12 cellular contexts compared by ENCODE assay signal in genomic region chr13:48545608-48546007, GRCh38. TPM values are rescaled to one million over a fixed set of nuclear protein-coding genes. Genes with fewer than 3 reads are reported as not detected.
A peak's percentile ranks its signal among the peaks of the same experiment; 100 is the strongest.
DNase-seq lines count a peak whose midpoint lies in the region; ATAC-seq and TF ChIP-seq lines count a peak whose summit lies in the region.
"Had no signal": no experiment of that assay in that cellular context is flagged by ENCODE, and none has a peak within 500 bp of the region (broad histone marks: within the 10 kb centered on the region; RNA-seq: fewer than 3 reads in every experiment).

No MANE protein-coding gene starts in this region.

- H3K27ac ChIP-seq in BLaER1, result no peak overlapping the region
- H3K27ac ChIP-seq in Karpas-422 (ENCODE audit: low read length), result no peak overlapping the region
- no peak overlapping the region for H3K27ac ChIP-seq in liver (ENCODE audit: low read depth in 1 of 2, low read length in 2 of 2)
- peak overlapping the region; percentile 15 for H3K27ac ChIP-seq in subcutaneous abdominal adipose tissue (ENCODE audit: low read depth, low read length)
- no peak overlapping the region for H3K27ac ChIP-seq in mesenchymal stem cell (ENCODE audit: low read length, poor library complexity, severe bottlenecking)
- H3K27ac ChIP-seq: C4-2B, GM23248, HL-60 had no signal

- no peak overlapping the region for H2BK12ac ChIP-seq in mesenchymal stem cell (ENCODE audit: low read length in 2 of 2)

- H3K9me3 ChIP-seq in BLaER1, result peaks cover 19% of the 10 kb centered on the region
- H3K9me3 ChIP-seq in Karpas-422 (ENCODE audit: low read length), result no peaks in the 10 kb centered on the region
- H3K9me3 ChIP-seq in liver (ENCODE audit: control insufficient read depth in 4 of 4, low read length in 3 of 4), result peaks cover 0 to 2% (median 0%) of the 10 kb centered on the region in 4 donors
- peaks cover 0 to 1% (median 0%) of the 10 kb centered on the region in 5 donors for H3K9me3 ChIP-seq in subcutaneous abdominal adipose tissue (ENCODE audit: control insufficient read depth in 5 of 5, low read length in 5 of 5)
- no peaks in the 10 kb centered on the region for H3K9me3 ChIP-seq in mesenchymal stem cell (ENCODE audit: control insufficient read depth, low read length)
- H3K9me3 ChIP-seq: Caco-2, HAP-1 had no signal

- H2BK5ac ChIP-seq in mesenchymal stem cell (ENCODE audit: low read depth, low read length, poor library complexity, severe bottlenecking), result no peak overlapping the region

- ATAC-seq in GM18511 (IDR thresholded peaks at IDR 0.05; ENCODE audit: unreplicated experiment), result no peak

- no peak overlapping the region for H3K18ac ChIP-seq in mesenchymal stem cell (ENCODE audit: low read depth in 1 of 2, low read length in 2 of 2)

- H4K20me1 ChIP-seq in BLaER1, result no peaks in the 10 kb centered on the region
- H4K20me1 ChIP-seq in Karpas-422 (ENCODE audit: insufficient read depth, low read depth, low read length), result no peaks in the 10 kb centered on the region

- H2AFZ ChIP-seq in Karpas-422 (ENCODE audit: low read length), result no peak overlapping the region
- H2AFZ ChIP-seq in mesenchymal stem cell (ENCODE audit: low read depth, low read length), result no peak overlapping the region
- H2AFZ ChIP-seq: GM23248 had no signal

- H3K4me1 ChIP-seq in BLaER1, result peaks cover 42% of the 10 kb centered on the region
- peaks cover 34% of the 10 kb centered on the region for H3K4me1 ChIP-seq in Karpas-422 (ENCODE audit: low read length)
- H3K4me1 ChIP-seq in liver (ENCODE audit: control insufficient read depth in 4 of 4, insufficient read depth in 4 of 4, low read length in 3 of 4), result peaks cover 2 to 16% (median 8%) of the 10 kb centered on the region in 4 donors
- peaks cover 6 to 27% (median 17%) of the 10 kb centered on the region in 5 donors for H3K4me1 ChIP-seq in subcutaneous abdominal adipose tissue (ENCODE audit: control insufficient read depth in 5 of 5, insufficient read depth in 5 of 5, low read length in 5 of 5)
- H3K4me1 ChIP-seq in mesenchymal stem cell (ENCODE audit: control insufficient read depth, insufficient read depth, low read depth, low read length), result peaks cover 5% of the 10 kb centered on the region
- H3K4me1 ChIP-seq: Caco-2, HAP-1 had no signal

- H3K79me2 ChIP-seq in Karpas-422 (ENCODE audit: low read length), result no peaks in the 10 kb centered on the region

- H3K36me3 ChIP-seq in BLaER1 (0 out of 2 replicates have a peak, but pooled peaks cover 3% of the 10 kb centered on the region), Karpas-422 (ENCODE audit: insufficient read depth, low read length) (no peaks in the 10 kb centered on the region), liver (ENCODE audit: control insufficient read depth in 4 of 4, insufficient read depth in 3 of 4, low read depth in 1 of 4, low read length in 3 of 4) (no peaks in the 10 kb centered on the region), subcutaneous abdominal adipose tissue (ENCODE audit: control insufficient read depth in 5 of 5, insufficient read depth in 5 of 5, low read length in 5 of 5) (no peaks in the 10 kb centered on the region), mesenchymal stem cell (ENCODE audit: control insufficient read depth in 1 of 2, insufficient read depth in 2 of 2, low read depth in 1 of 2, low read length in 2 of 2) (no peaks in the 10 kb centered on the region)
- H3K36me3 ChIP-seq: HAP-1 had no signal

- H4K91ac ChIP-seq in mesenchymal stem cell (ENCODE audit: low read length), result no peak overlapping the region

- H3K4me2 ChIP-seq in BLaER1, result peak overlapping the region; percentile 49
- peak overlapping the region; percentile 20 for H3K4me2 ChIP-seq in Karpas-422 (ENCODE audit: low read depth, low read length, poor library complexity, severe bottlenecking)
- no peak overlapping the region for H3K4me2 ChIP-seq in mesenchymal stem cell (ENCODE audit: low read length, poor library complexity, severe bottlenecking)

- H3K23ac ChIP-seq in mesenchymal stem cell (ENCODE audit: low read length in 2 of 2), result no peak overlapping the region

- H3K9ac ChIP-seq in BLaER1, result no peak overlapping the region
- H3K9ac ChIP-seq in Karpas-422 (ENCODE audit: low read length), result no peak overlapping the region
- H3K9ac ChIP-seq in liver (ENCODE audit: low read depth in 1 of 2, low read length in 2 of 2), result no peak overlapping the region
- no peak overlapping the region for H3K9ac ChIP-seq in subcutaneous abdominal adipose tissue (ENCODE audit: low read length in 5 of 5)
- H3K9ac ChIP-seq in mesenchymal stem cell (ENCODE audit: low read length), result no peak overlapping the region
- H3K9ac ChIP-seq: GM23248 had no signal

- H2BK120ac ChIP-seq in mesenchymal stem cell (ENCODE audit: low read depth, low read length), result no peak overlapping the region

- DNase-seq in Karpas-422, result peak; percentile 61
- no peak for DNase-seq in mesenchymal stem cell
- DNase-seq: Caco-2; CD4-positive, alpha-beta T cell; GM23248 had no signal

- no peak overlapping the region for H4K8ac ChIP-seq in mesenchymal stem cell (ENCODE audit: low read length)

- no peaks in the 10 kb centered on the region for H3K79me1 ChIP-seq in mesenchymal stem cell (replicated peaks; ENCODE audit: low read length, poor library complexity, severe bottlenecking)

- no peaks in the 10 kb centered on the region for H3K9me2 ChIP-seq in Karpas-422 (replicated peaks; ENCODE audit: insufficient read depth, low read length)

- H3K27me3 ChIP-seq in BLaER1 (no peaks in the 10 kb centered on the region), Karpas-422 (ENCODE audit: low read length) (no peaks in the 10 kb centered on the region), liver (ENCODE audit: control insufficient read depth in 4 of 4, insufficient read depth in 4 of 4, low read length in 3 of 4) (no peaks in the 10 kb centered on the region), subcutaneous abdominal adipose tissue (ENCODE audit: control insufficient read depth in 5 of 5, insufficient read depth in 4 of 5, low read length in 5 of 5) (no peaks in the 10 kb centered on the region), mesenchymal stem cell (ENCODE audit: control insufficient read depth in 1 of 2, insufficient read depth in 1 of 2, low read length in 2 of 2) (no peaks in the 10 kb centered on the region)

- TF ChIP-seq CTCF in liver (IDR thresholded peaks at IDR 0.05; ENCODE audit: low read depth, low read length, missing input control), result no peak

- H2AK5ac ChIP-seq in mesenchymal stem cell (ENCODE audit: low read length, severe bottlenecking), result no peak overlapping the region

- 39% methylated on average over 3 of the region's 3 CpGs for WGBS in liver
- 92% methylated on average over 3 of the region's 3 CpGs for WGBS in mesenchymal stem cell

- H3K14ac ChIP-seq in mesenchymal stem cell (ENCODE audit: low read length in 2 of 2), result no peak overlapping the region

- H2BK15ac ChIP-seq in mesenchymal stem cell (ENCODE audit: low read depth, poor library complexity, severe bottlenecking), result no peak overlapping the region

- no peak for TF ChIP-seq RAD21 in liver (IDR thresholded peaks at IDR 0.05)

- H3K4me3 ChIP-seq in BLaER1 (no peak overlapping the region), Karpas-422 (ENCODE audit: low read length) (no peak overlapping the region), liver (ENCODE audit: low read depth in 1 of 3, low read length in 3 of 3) (no peak overlapping the region), subcutaneous abdominal adipose tissue (ENCODE audit: low read depth in 1 of 5, low read length in 5 of 5) (no peak overlapping the region), mesenchymal stem cell (ENCODE audit: insufficient read depth in 1 of 2, low read depth in 1 of 2, low read length in 2 of 2) (no peak overlapping the region)
- H3K4me3 ChIP-seq: GM23248, HAP-1 had no signal

- no peak overlapping the region for H3K4ac ChIP-seq in mesenchymal stem cell (ENCODE audit: low read depth in 1 of 2, low read length in 2 of 2)

TF ChIP-seq in liver, 16 proteins besides CTCF, POLR2A, EP300 and RAD21 (continues in another document):
- TF ChIP-seq HNF4A (conservative IDR thresholded peaks at IDR 0.05) (peak; percentile 43 to 73), ATF3 (IDR thresholded peaks at IDR 0.05) (no peak), MAX (IDR thresholded peaks at IDR 0.05) (peak; percentile 27), JUND (IDR thresholded peaks at IDR 0.05) (peak; percentile 15 to 16), SP1 (IDR thresholded peaks at IDR 0.05) (peak; percentile 73), ZBTB33 (IDR thresholded peaks at IDR 0.05) (no peak)

RNA-seq across cellular contexts. Expression of gene RCBTB2, which starts 12.7 kb away (rescaled TPM):
- total RNA-seq in Karpas-422 (2014; rRNA removed; shearing (Covaris generic); ENCODE audit: low replicate concordance), result 20.2 and 25.6 TPM in 2 replicates
- 1 to 10 TPM; 5.2 to 9.0 TPM for total RNA-seq in liver
- polyA plus RNA-seq in liver, result 1 to 10 TPM; 4.1 to 5.6 TPM
- 2.8 TPM for polyA plus RNA-seq in mesenchymal stem cell (2013, experiment 1 of 2)
- polyA plus RNA-seq in mesenchymal stem cell (2013, experiment 2 of 2), result 3.0 TPM
